ENCODE assay signal across 25 cellular contexts in genomic region chr10:120632936-120633335, GRCh38.
"Had no signal": no experiment of that assay in that cellular context is flagged by ENCODE, and none has a peak within 500 bp of the region (broad histone marks: within the 10 kb centered on the region; RNA-seq: fewer than 3 reads in every experiment).

No MANE protein-coding gene starts in this region.

- FAIRE-seq: colon, endometrium, islet of Langerhans, keratinocyte had no signal

- H3K27ac ChIP-seq: coronary artery, dorsolateral prefrontal cortex, esophagus squamous epithelium, gastrocnemius medialis, heart right ventricle, left lung, lower lobe of right lung had no signal

- H3K36me3 ChIP-seq: esophagus squamous epithelium, gastrocnemius medialis, heart right ventricle, left lung, lower lobe of right lung had no signal

- H3K4me1 ChIP-seq: esophagus squamous epithelium, gastrocnemius medialis, heart right ventricle, left lung, lower lobe of right lung had no signal

- H3K9me3 ChIP-seq: esophagus squamous epithelium, gastrocnemius medialis, lower lobe of right lung, mucosa of descending colon had no signal

- ATAC-seq: gastrocnemius medialis; heart right ventricle; left cardiac atrium; left lung; left ventricle myocardium superior; lower lobe of right lung; mucosa of descending colon; naive thymus-derived CD8-positive, alpha-beta T cell had no signal

- H3K4me3 ChIP-seq: coronary artery, dorsolateral prefrontal cortex, esophagus squamous epithelium, gastrocnemius medialis, heart right ventricle, left lung, lower lobe of right lung, mucosa of descending colon had no signal

- H3K27me3 ChIP-seq: esophagus squamous epithelium, gastrocnemius medialis, left lung had no signal

- DNase-seq: dermis blood vessel endothelial cell; dorsolateral prefrontal cortex; effector CD4-positive, alpha-beta T cell; effector memory CD4-positive, alpha-beta T cell; esophagus squamous epithelium; foreskin fibroblast; foreskin melanocyte; gastrocnemius medialis; glutamatergic neuron; head of caudate nucleus; heart right ventricle; hippocampal formation; left cardiac atrium; left lung; left ventricle myocardium superior; lower lobe of right lung; mesenchymal stem cell; mucosa of descending colon; naive B cell; naive thymus-derived CD8-positive, alpha-beta T cell had no signal
